8 cellular contexts compared by ENCODE assay signal in the genomic region with DNA sequence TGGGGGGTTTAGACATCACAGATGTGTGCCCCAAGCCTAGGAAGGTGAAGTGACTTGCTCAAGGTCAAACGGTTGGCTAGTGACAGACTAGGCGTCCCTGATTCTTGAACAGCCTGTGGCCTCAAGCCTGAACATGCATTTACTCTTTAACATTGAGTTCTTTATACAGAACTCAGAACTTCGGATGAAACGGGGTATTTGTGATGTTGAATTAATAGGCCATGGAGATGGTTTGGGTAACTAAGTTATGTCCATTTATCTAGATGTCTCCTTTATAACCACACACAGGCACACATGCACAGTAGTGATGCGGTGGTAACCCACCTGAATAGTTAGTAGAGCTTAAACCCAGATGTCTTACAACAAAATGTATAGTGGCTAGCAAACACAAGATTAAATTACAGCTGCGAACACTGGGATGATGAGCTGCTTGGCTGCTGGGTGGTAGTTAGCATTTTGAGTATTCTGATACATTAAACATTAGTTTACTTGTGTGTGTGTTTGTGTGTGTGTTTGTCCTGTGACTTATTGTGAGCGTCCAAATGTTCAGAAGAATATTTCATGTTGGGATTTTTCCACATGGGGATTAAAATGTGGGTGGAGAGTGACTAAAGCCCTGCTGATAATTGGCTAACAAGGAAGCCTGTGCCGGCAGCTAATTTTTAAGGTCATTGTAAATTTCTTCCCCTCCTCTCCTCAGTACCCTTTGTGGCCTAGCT.
DNase-seq lines count a peak whose midpoint lies in the region; ATAC-seq and TF ChIP-seq lines count a peak whose summit lies in the region.

No MANE protein-coding gene starts in this region.

- H3K4me2 ChIP-seq in BLaER1 treated with 17β-estradiol and CSF1 and Interleukin-3, amounts not matched to agents 10 nM and 100 nM: peak overlapping the region; percentile 87 to 99 (median 95)

- DNase-seq in LNCaP clone FGC (ENCODE audit: low read depth) (no peak), cerebellar cortex (ENCODE audit: low spot score) (peak; percentile 47)
- no peak for DNase-seq in activated CD4-positive, CD25-positive, alpha-beta regulatory T cell (lab: John Stamatoyannopoulos, UW)

- H3K27ac ChIP-seq in BLaER1 treated with 17β-estradiol and CSF1 and Interleukin-3, amounts not matched to agents 10 nM and 100 nM: peak overlapping the region in 9 of 11 experiments; percentile 1 to 97 (median 89); a peak in 13 of 22 replicates

- peak overlapping the region; percentile 89 to 98 (median 92) for H3K9ac ChIP-seq in BLaER1 treated with 17β-estradiol and CSF1 and Interleukin-3, amounts not matched to agents 10 nM and 100 nM
- peak overlapping the region; percentile 85 for H3K9ac ChIP-seq in mucosa of stomach (ENCODE audit: low read length)

- ATAC-seq in HG02840 (IDR thresholded peaks at IDR 0.05; ENCODE audit: low FRiP score, unreplicated experiment): no peak
- no peak for ATAC-seq in HG03457 (IDR thresholded peaks at IDR 0.05; ENCODE audit: unreplicated experiment)
- no peak for ATAC-seq in GM21529 (IDR thresholded peaks at IDR 0.05; ENCODE audit: unreplicated experiment)

- H3K4me1 ChIP-seq in BLaER1 treated with 17β-estradiol and CSF1 and Interleukin-3, amounts not matched to agents 10 nM and 100 nM: peaks cover 47 to 75% (median 72%) of the 10 kb centered on the region in 10 experiments
- H3K4me1 ChIP-seq in mucosa of stomach (ENCODE audit: control insufficient read depth, insufficient read depth, low read length): peaks cover 66% of the 10 kb centered on the region

- no peaks in the 10 kb centered on the region for H3K9me3 ChIP-seq in BLaER1 treated with 17β-estradiol and CSF1 and Interleukin-3, amounts not matched to agents 10 nM and 100 nM (replicated peaks in 1 of 11)
- H3K9me3 ChIP-seq in mucosa of stomach (ENCODE audit: control insufficient read depth, low read length): no peaks in the 10 kb centered on the region

- peak overlapping the region; percentile 71 to 90 (median 83) for H3K4me3 ChIP-seq in BLaER1 treated with 17β-estradiol and CSF1 and Interleukin-3, amounts not matched to agents 10 nM and 100 nM
- peak overlapping the region; percentile 73 for H3K4me3 ChIP-seq in LNCaP clone FGC (ENCODE audit: low read depth, low read length)
- H3K4me3 ChIP-seq in mucosa of stomach (ENCODE audit: low read length): peak overlapping the region; percentile 21

- peaks cover 48 to 67% (median 65%) of the 10 kb centered on the region in 11 experiments for H4K20me1 ChIP-seq in BLaER1 treated with 17β-estradiol and CSF1 and Interleukin-3, amounts not matched to agents 10 nM and 100 nM

- no peak for TF ChIP-seq CTCF in LNCaP clone FGC (IDR thresholded peaks at IDR 0.05; ENCODE audit: control insufficient read depth, extremely low read depth, insufficient read depth)

- H3K27me3 ChIP-seq in BLaER1 treated with 17β-estradiol and CSF1 and Interleukin-3, amounts not matched to agents 10 nM and 100 nM: 0 out of 22 replicates have a peak, but pooled peaks cover 0 to 6% (median 0%) of the 10 kb centered on the region in 11 experiments
- H3K27me3 ChIP-seq in mucosa of stomach (ENCODE audit: control insufficient read depth, insufficient read depth, low read length): no peaks in the 10 kb centered on the region

- peaks cover 0 to 33% (median 6%) of the 10 kb centered on the region in 11 experiments; a peak in 10 of 22 replicates for H3K36me3 ChIP-seq in BLaER1 treated with 17β-estradiol and CSF1 and Interleukin-3, amounts not matched to agents 10 nM and 100 nM
- no peaks in the 10 kb centered on the region for H3K36me3 ChIP-seq in mucosa of stomach (ENCODE audit: control insufficient read depth, insufficient read depth, low read length)

Comparison
In these comparisons a context has a peak if more than half of its experiments do, and no peak if none do; other contexts are left out.
1. H3K4me3 ChIP-seq: peak in every context shown above with its lines; median percentile 83 in BLaER1 treated with 17β-estradiol and CSF1 and Interleukin-3, amounts not matched to agents 10 nM and 100 nM; 73 in LNCaP clone FGC; 21 in mucosa of stomach.